1 cellular context compared by ENCODE assay signal in the genomic region with DNA sequence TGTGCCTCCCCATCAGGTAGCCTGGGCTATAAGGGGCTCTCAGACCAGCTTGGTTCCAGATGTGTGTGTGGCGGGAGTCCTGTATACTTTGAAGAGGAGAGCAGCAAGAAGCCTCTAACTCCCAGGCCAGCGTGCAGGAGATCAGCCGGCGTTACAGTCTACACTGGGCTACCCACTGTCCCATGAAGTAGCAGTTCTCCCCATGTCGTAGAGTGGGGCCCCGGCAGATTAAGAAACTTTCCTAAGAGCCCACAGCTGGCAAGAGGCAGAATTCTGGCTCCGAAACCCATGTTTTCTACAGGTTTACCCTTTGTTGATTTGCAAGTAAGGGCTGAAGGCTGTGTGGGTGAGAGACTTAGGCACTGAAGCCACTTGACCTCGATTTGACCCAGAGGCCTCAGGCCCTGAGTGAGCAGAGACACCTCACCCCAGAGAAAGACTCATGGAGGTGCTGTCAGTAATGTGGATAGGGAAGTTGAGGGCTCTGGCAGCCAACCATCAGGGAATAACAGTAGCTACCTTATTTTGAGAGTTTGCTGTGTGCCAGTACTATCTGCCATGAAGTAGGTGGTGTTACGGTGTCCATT.
TF ChIP-seq lines count a peak whose summit lies in the region.

No MANE protein-coding gene starts in this region.

TF ChIP-seq in H1, 55 proteins besides CTCF, POLR2A, EP300 and RAD21 (continued from another document):
- TF ChIP-seq RNF2 (IDR thresholded peaks at IDR 0.05; ENCODE audit: borderline replicate concordance, low read depth, low read length, missing control alignments, poor library complexity, severe bottlenecking) (no peak), SUZ12 (IDR thresholded peaks at IDR 0.05; ENCODE audit: low read length) (no peak), POU5F1 (IDR thresholded peaks at IDR 0.05; ENCODE audit: low read depth, low read length) (no peak), KDM5A (IDR thresholded peaks at IDR 0.05; ENCODE audit: low read length) (no peak), USF2 (IDR thresholded peaks at IDR 0.05; ENCODE audit: low read length) (no peak), EGR1 (IDR thresholded peaks at IDR 0.05; ENCODE audit: borderline replicate concordance, low read depth, low read length) (no peak), E2F6 (IDR thresholded peaks at IDR 0.05) (no peak), YY1 (IDR thresholded peaks at IDR 0.05; ENCODE audit: low read depth, low read length) (no peak)
